Comparison of ENCODE assay signal across 23 cellular contexts in the genomic region with DNA sequence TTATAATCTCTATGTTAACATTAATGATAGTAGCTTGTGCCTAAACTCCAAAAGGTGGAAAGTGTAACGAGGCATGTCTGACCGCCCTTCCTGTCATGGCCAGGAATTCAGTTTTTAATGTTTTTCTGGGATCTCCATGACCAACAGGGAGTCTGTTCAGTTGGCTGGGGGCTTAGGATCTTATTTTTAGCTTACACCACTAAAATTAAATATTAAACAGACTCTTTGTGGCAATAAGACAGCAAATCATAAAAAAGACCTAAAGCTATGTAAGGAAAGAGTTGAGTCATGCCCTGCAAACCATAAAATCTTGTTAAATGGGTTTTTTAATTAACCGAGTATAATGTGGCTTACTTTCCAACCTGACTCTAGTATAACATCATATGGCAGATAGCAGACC.
"Had no signal": no experiment of that assay in that cellular context is flagged by ENCODE, and none has a peak within 500 bp of the region (broad histone marks: within the 10 kb centered on the region; RNA-seq: fewer than 3 reads in every experiment).

No MANE protein-coding gene starts in this region.

- DNase-seq: effector memory CD8-positive, alpha-beta T cell; heart left ventricle; hypothalamus; left cardiac atrium; left ventricle myocardium superior; mesendoderm; naive B cell; nephron progenitor cell; psoas muscle; small intestine; stimulated activated CD4-positive, alpha-beta T cell treated with anti-CD3 and anti-CD28 coated beads, Interleukin-2, amount 100 ng/mL, for 48 hours; stimulated activated naive CD8-positive, alpha-beta T cell treated with anti-CD3 and anti-CD28 coated beads, Interleukin-15, Interleukin-2, amounts not matched to agents 100 U/mL and 50 U/mL, for 24 hours; thyroid gland had no signal

- H3K4me3 Mint-ChIP-seq: dendritic cell treated with granulocyte-macrophage colony-stimulating factor and Interleukin-4, amounts not matched to agents 40 ng/mL and 50 ng/mL, for 4 days; effector memory CD8-positive, alpha-beta T cell; nephron progenitor cell; type B pancreatic cell had no signal

- ATAC-seq: effector memory CD8-positive, alpha-beta T cell; heart left ventricle; left cardiac atrium; left ventricle myocardium superior; psoas muscle; stimulated activated naive CD8-positive, alpha-beta T cell treated with anti-CD3 and anti-CD28 coated beads, Interleukin-15, Interleukin-2, amounts not matched to agents 100 U/mL and 50 U/mL, for 24 hours had no signal

- FAIRE-seq: colon, islet of Langerhans, small intestine, urothelium cell line had no signal

- H3K27me3 Mint-ChIP-seq: type B pancreatic cell had no signal

- H3K4me1 ChIP-seq: esophagus muscularis mucosa, heart left ventricle, parathyroid adenoma, psoas muscle, suprapubic skin had no signal

- H3K9me3 Mint-ChIP-seq: dendritic cell treated with granulocyte-macrophage colony-stimulating factor and Interleukin-4, amounts not matched to agents 40 ng/mL and 50 ng/mL, for 4 days; nephron progenitor cell; type B pancreatic cell had no signal

- H3K27ac ChIP-seq: epithelial cell of prostate, esophagus muscularis mucosa, heart left ventricle, parathyroid adenoma, psoas muscle, suprapubic skin, thyroid gland had no signal

- H3K27ac Mint-ChIP-seq: dendritic cell treated with granulocyte-macrophage colony-stimulating factor and Interleukin-4, amounts not matched to agents 40 ng/mL and 50 ng/mL, for 4 days; effector memory CD8-positive, alpha-beta T cell; naive B cell; nephron progenitor cell; type B pancreatic cell had no signal

- H3K27me3 ChIP-seq: esophagus muscularis mucosa, suprapubic skin, thyroid gland had no signal

- H3K9me3 ChIP-seq: esophagus muscularis mucosa, heart left ventricle, psoas muscle, suprapubic skin, thyroid gland had no signal

- H3K4me1 Mint-ChIP-seq: naive B cell, nephron progenitor cell had no signal

- H3K36me3 ChIP-seq: esophagus muscularis mucosa, heart left ventricle, suprapubic skin, thyroid gland had no signal

- H3K36me3 Mint-ChIP-seq: naive B cell, type B pancreatic cell had no signal

- H3K4me3 ChIP-seq: esophagus muscularis mucosa, heart left ventricle, lung, psoas muscle, suprapubic skin, thyroid gland had no signal
